25 cellular contexts compared by ENCODE assay signal in the genomic region with DNA sequence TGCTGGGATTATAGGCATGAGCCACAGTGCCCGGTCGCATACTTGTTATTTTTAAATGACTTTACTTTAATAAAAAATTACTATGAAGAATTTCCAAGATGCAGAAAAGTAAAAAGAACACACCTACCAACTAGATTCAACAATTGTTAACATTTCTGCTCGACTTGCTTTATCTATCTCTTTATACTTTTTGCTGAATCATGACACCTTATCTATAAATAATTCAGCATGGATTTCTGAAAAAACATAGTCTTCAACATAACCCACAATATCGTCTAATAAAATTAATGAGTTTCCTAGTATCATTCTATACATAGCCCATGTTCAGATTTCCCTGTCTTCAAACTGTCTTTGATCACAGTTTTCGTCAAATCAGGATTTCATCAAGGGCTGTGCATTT. TPM values are rescaled to one million over a fixed set of nuclear protein-coding genes. Genes with fewer than 3 reads are reported as not detected.
"Had no signal": no experiment of that assay in that cellular context is flagged by ENCODE, and none has a peak within 500 bp of the region (broad histone marks: within the 10 kb centered on the region; RNA-seq: fewer than 3 reads in every experiment).

No MANE protein-coding gene starts in this region.

- H3K4me1 ChIP-seq: foreskin keratinocyte, parathyroid adenoma, prostate gland had no signal

- H3K4me3 Mint-ChIP-seq: naive thymus-derived CD4-positive, alpha-beta T cell; nephron; neural progenitor cell; stimulated activated memory B cell treated with anti-CD40 and anti-IgM and Interleukin-4, amounts not matched to agents 10 μg/mL and 1 μg/mL and 100 μg/mL, for 72 hours; stimulated activated naive CD8-positive, alpha-beta T cell treated with anti-CD3 and anti-CD28 coated beads, Interleukin-15, Interleukin-2, amounts not matched to agents 100 ng/mL and 50 ng/mL, for 24 hours had no signal

- DNase-seq: cerebellar nuclear complex; cortex of kidney; foreskin keratinocyte; glutamatergic neuron; heart right ventricle; hippocampal formation; left cardiac atrium; left lung; mammary epithelial cell; mesendoderm; midbrain; naive thymus-derived CD4-positive, alpha-beta T cell; right cardiac atrium; spleen; stimulated activated CD4-positive, alpha-beta T cell treated with anti-CD3 and anti-CD28 coated beads, Interleukin-4, amount 100 ng/mL, for 4 hours; trophoblast cell had no signal

- H3K4me3 ChIP-seq: heart right ventricle, left lung, neural progenitor cell, prostate gland, skin epidermis, spleen had no signal

- H3K36me3 ChIP-seq: heart right ventricle, left lung, neural progenitor cell, prostate gland, spleen had no signal

- H2AFZ ChIP-seq: neural progenitor cell, parathyroid adenoma had no signal

- H3K27ac ChIP-seq: foreskin keratinocyte, left lung, neural progenitor cell, parathyroid adenoma had no signal

- H3K27ac Mint-ChIP-seq: naive thymus-derived CD4-positive, alpha-beta T cell; nephron; neural progenitor cell; stimulated activated memory B cell treated with anti-CD40 and anti-IgM and Interleukin-4, amounts not matched to agents 10 μg/mL and 1 μg/mL and 100 μg/mL, for 72 hours; stimulated activated naive CD8-positive, alpha-beta T cell treated with anti-CD3 and anti-CD28 coated beads, Interleukin-15, Interleukin-2, amounts not matched to agents 100 ng/mL and 50 ng/mL, for 24 hours had no signal

- H3K36me3 Mint-ChIP-seq: naive thymus-derived CD4-positive, alpha-beta T cell; neural progenitor cell; stimulated activated memory B cell treated with anti-CD40 and anti-IgM and Interleukin-4, amounts not matched to agents 10 μg/mL and 1 μg/mL and 100 μg/mL, for 72 hours had no signal

- H3K4me2 ChIP-seq: neural progenitor cell had no signal

- H3K9me3 ChIP-seq: heart right ventricle, left lung, prostate gland, spleen had no signal

- H3K9ac ChIP-seq: neural progenitor cell, parathyroid adenoma had no signal

- H3K79me2 ChIP-seq: parathyroid adenoma had no signal

- H3K27me3 ChIP-seq: neural progenitor cell had no signal

- H3K9me3 Mint-ChIP-seq: nephron; neural progenitor cell; stimulated activated memory B cell treated with anti-CD40 and anti-IgM and Interleukin-4, amounts not matched to agents 10 μg/mL and 1 μg/mL and 100 μg/mL, for 72 hours; stimulated activated naive CD8-positive, alpha-beta T cell treated with anti-CD3 and anti-CD28 coated beads, Interleukin-15, Interleukin-2, amounts not matched to agents 100 ng/mL and 50 ng/mL, for 24 hours had no signal

- H3K4me1 Mint-ChIP-seq: stimulated activated memory B cell treated with anti-CD40 and anti-IgM and Interleukin-4, amounts not matched to agents 10 μg/mL and 1 μg/mL and 100 μg/mL, for 72 hours had no signal

- ATAC-seq: foreskin keratinocyte; naive thymus-derived CD4-positive, alpha-beta T cell; stimulated activated memory B cell treated with anti-CD40 and anti-IgM and Interleukin-4, amounts not matched to agents 10 μg/mL and 1 μg/mL and 100 μg/mL, for 72 hours had no signal

RNA-seq across cellular contexts. Expression of gene HMCN2, which starts 25.9 kb away (rescaled TPM):
- total RNA-seq: foreskin keratinocyte; kidney epithelial cell; naive thymus-derived CD4-positive, alpha-beta T cell; renal cortical epithelial cell had no signal
